In genomic region chr6:25009351-25009750, GRCh38 we compare ENCODE assay signal across 1 cellular context.
TF ChIP-seq lines count a peak whose summit lies in the region.

No MANE protein-coding gene starts in this region.

TF ChIP-seq in IMR-90, 13 proteins besides CTCF, POLR2A, EP300 and RAD21:
- TF ChIP-seq FOS (IDR thresholded peaks at IDR 0.05; ENCODE audit: low read depth, low read length): no peak
- TF ChIP-seq NFE2L2 (IDR thresholded peaks at IDR 0.05; ENCODE audit: low read depth, low read length): no peak
- no peak for TF ChIP-seq MAZ (IDR thresholded peaks at IDR 0.05; ENCODE audit: borderline replicate concordance, low read depth, low read length)
- TF ChIP-seq RFX5 (IDR thresholded peaks at IDR 0.05; ENCODE audit: low read depth, low read length): no peak
- TF ChIP-seq RCOR1 (IDR thresholded peaks at IDR 0.05; ENCODE audit: insufficient replicate concordance, low read length): no peak
- TF ChIP-seq CHD1 (IDR thresholded peaks at IDR 0.05; ENCODE audit: low read depth, low read length): no peak
- no peak for TF ChIP-seq SMC3 (IDR thresholded peaks at IDR 0.05; ENCODE audit: low read depth, low read length)
- TF ChIP-seq, protein P1, sequence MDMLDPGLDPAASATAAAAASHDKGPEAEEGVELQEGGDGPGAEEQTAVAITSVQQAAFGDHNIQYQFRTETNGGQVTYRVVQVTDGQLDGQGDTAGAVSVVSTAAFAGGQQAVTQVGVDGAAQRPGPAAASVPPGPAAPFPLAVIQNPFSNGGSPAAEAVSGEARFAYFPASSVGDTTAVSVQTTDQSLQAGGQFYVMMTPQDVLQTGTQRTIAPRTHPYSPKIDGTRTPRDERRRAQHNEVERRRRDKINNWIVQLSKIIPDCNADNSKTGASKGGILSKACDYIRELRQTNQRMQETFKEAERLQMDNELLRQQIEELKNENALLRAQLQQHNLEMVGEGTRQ (IDR thresholded peaks at IDR 0.05; ENCODE audit: low read depth, low read length): no peak
- TF ChIP-seq, protein P2, sequence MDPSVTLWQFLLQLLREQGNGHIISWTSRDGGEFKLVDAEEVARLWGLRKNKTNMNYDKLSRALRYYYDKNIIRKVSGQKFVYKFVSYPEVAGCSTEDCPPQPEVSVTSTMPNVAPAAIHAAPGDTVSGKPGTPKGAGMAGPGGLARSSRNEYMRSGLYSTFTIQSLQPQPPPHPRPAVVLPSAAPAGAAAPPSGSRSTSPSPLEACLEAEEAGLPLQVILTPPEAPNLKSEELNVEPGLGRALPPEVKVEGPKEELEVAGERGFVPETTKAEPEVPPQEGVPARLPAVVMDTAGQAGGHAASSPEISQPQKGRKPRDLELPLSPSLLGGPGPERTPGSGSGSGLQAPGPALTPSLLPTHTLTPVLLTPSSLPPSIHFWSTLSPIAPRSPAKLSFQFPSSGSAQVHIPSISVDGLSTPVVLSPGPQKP (IDR thresholded peaks at IDR 0.05; ENCODE audit: borderline replicate concordance, low read depth, low read length): no peak
- TF ChIP-seq MAFK (IDR thresholded peaks at IDR 0.05; ENCODE audit: low read depth, low read length): no peak
- no peak for TF ChIP-seq BHLHE40 (IDR thresholded peaks at IDR 0.05; ENCODE audit: low read depth, low read length)
- TF ChIP-seq MXI1 (IDR thresholded peaks at IDR 0.05; ENCODE audit: borderline replicate concordance, low read depth, low read length): no peak
- TF ChIP-seq CEBPB (IDR thresholded peaks at IDR 0.05; ENCODE audit: low read depth, low read length): no peak
